Comparison of ENCODE assay signal across 25 cellular contexts in the genomic region with DNA sequence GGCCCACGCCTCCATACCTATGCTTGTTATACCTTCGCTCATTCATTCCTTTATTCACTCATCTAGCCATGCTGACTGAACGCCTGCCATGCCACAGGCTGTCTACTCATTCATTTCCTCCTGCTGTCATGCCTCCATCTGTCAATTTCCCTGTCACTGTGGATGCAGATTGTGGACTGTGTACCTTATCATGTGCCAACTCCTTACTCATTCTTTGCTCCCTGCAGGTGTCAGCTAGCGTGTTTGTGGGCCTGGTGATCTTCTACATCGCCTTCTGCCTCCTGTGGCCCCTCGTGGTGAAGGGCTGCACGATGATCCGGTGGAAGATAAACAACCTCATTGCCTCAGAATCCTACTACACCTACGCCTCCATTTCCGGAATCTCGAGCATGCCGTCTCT. TPM values are rescaled to one million over a fixed set of nuclear protein-coding genes. Genes with fewer than 3 reads are reported as not detected.
A peak's percentile ranks its signal among the peaks of the same experiment; 100 is the strongest.
DNase-seq lines count a peak whose midpoint lies in the region; FAIRE-seq and TF ChIP-seq lines count a peak whose summit lies in the region.
"Had no signal": no experiment of that assay in that cellular context is flagged by ENCODE, and none has a peak within 500 bp of the region (broad histone marks: within the 10 kb centered on the region; RNA-seq: fewer than 3 reads in every experiment).

No MANE protein-coding gene starts in this region.

- no peak for FAIRE-seq in small intestine (lab: Jason Lieb, UNC)
- FAIRE-seq: D721Med, GM18507 had no signal

- no peaks in the 10 kb centered on the region for H3K27me3 ChIP-seq in small intestine (ENCODE audit: control insufficient read depth in 2 of 2, insufficient read depth in 2 of 2, low read length in 2 of 2)

- 26 to 61% (median 37%) methylated on average over 12 of the region's 12 CpGs for WGBS in small intestine, 3 donors

- H3K4me3 ChIP-seq in small intestine (ENCODE audit: low read depth in 1 of 2, low read length in 2 of 2): no peak overlapping the region
- H3K4me3 ChIP-seq in coronary artery: no peak overlapping the region
- H3K4me3 ChIP-seq: GM23338 had no signal

- H3K4me1 ChIP-seq in small intestine (ENCODE audit: control insufficient read depth in 2 of 2, insufficient read depth in 1 of 2, low read depth in 1 of 2, low read length in 1 of 2): no peaks in the 10 kb centered on the region

- peak; percentile 39 for DNase-seq in DMS53 (lab: John Stamatoyannopoulos, UW)
- no peak for DNase-seq in DMS53 treated with DMSO at 0.1 percent for 48 hours (lab: John Stamatoyannopoulos, UW; ENCODE audit: unreplicated experiment)
- peak; percentile 70 for DNase-seq in NCI-H1694 (lab: John Stamatoyannopoulos, UW)
- DNase-seq in cerebellar nuclear complex (lab: John Stamatoyannopoulos, UW): peak; percentile 72 to 75
- DNase-seq in small intestine: peak; percentile 76
- no peak for DNase-seq in GM10248 (ENCODE audit: extremely low spot score)
- DNase-seq in coronary artery (ENCODE audit: low spot score): no peak
- DNase-seq: 8988T; AML-193; CD8-positive, alpha-beta memory T cell; DND-41; HCEC 1CT; KG1; NCI-H1092; NCI-H1436 treated with DMSO at 0.1 percent for 48 hours; NCI-H2081; NCI-H526 treated with DMSO at 0.1 percent for 48 hours; SHP77 treated with DMSO at 0.1 percent for 48 hours; SK-N-SH had no signal

- H3K27ac ChIP-seq in small intestine (ENCODE audit: low read depth in 1 of 2, low read length in 1 of 2) (no peak overlapping the region), coronary artery (no peak overlapping the region)
- H3K27ac ChIP-seq: C4-2B, HL-60, RWPE1 had no signal

- POLR2A ChIA-PET in GM10248 (lab: Yijun Ruan, JAX): no interaction called here

- CTCF ChIA-PET in GM10248 (lab: Yijun Ruan, JAX): interaction anchor here (1.2 kb wide), 1 partner anchor 32 kb away, joined by 3 read pairs; the partner anchor contains the start of gene FAM98C

- no peaks in the 10 kb centered on the region for H3K9me3 ChIP-seq in small intestine (ENCODE audit: control insufficient read depth, low read depth)
- H3K9me3 ChIP-seq: SK-N-SH had no signal

- TF ChIP-seq CTCF in GM10248 (IDR thresholded peaks at IDR 0.05; ENCODE audit: control extremely low read depth, extremely low read depth, low read depth, missing control alignments) (no peak), coronary artery (IDR thresholded peaks at IDR 0.05) (no peak)

- H3K36me3 ChIP-seq in small intestine (ENCODE audit: control insufficient read depth in 2 of 2, insufficient read depth in 2 of 2, low read length in 2 of 2): no peaks in the 10 kb centered on the region

RNA-seq across cellular contexts. Expression of gene PSMD8, which starts 4.1 kb away (rescaled TPM):
- polyA plus RNA-seq in small intestine: 100 to 1,000 TPM; 147 to 182 (median 149) TPM

RNA-seq across cellular contexts. Expression of gene GGN, which starts 17.5 kb away (rescaled TPM):
- 10 to 100 TPM in 2 of 3 donors, 1 to 10 TPM in 1; 1.7 to 16.1 (median 14.6) TPM for polyA plus RNA-seq in small intestine
- polyA plus RNA-seq: CD8-positive, alpha-beta memory T cell had no signal

RNA-seq across cellular contexts. Expression of gene SPRED3, which starts 18.2 kb away (rescaled TPM):
- polyA plus RNA-seq in small intestine: 1 to 10 TPM in 2 of 3 donors, under 1 TPM in 1; 0.85 to 2.7 (median 2.5) TPM
- polyA plus RNA-seq: CD8-positive, alpha-beta memory T cell had no signal

RNA-seq across cellular contexts. Expression of gene FAM98C, which starts 32.6 kb away (rescaled TPM):
- polyA plus RNA-seq in small intestine: 10 to 100 TPM; 23.6 to 47.2 (median 46.5) TPM

RNA-seq across cellular contexts. Expression of gene CATSPERG, which starts 34.7 kb away (rescaled TPM):
- polyA plus RNA-seq in small intestine: 1 to 10 TPM; 1.9 to 3.4 (median 2.0) TPM

Comparison
In these comparisons a context has a peak if more than half of its experiments do, and no peak if none do; other contexts are left out.
1. DNase-seq: peak in DMS53 (single experiment), NCI-H1694 (single experiment), cerebellar nuclear complex (2 of 2) and small intestine (single experiment); none in DMS53 treated with DMSO at 0.1 percent for 48 hours (single experiment), GM10248 (single experiment) and coronary artery (single experiment).